7 cellular contexts compared by ENCODE assay signal in the genomic region with DNA sequence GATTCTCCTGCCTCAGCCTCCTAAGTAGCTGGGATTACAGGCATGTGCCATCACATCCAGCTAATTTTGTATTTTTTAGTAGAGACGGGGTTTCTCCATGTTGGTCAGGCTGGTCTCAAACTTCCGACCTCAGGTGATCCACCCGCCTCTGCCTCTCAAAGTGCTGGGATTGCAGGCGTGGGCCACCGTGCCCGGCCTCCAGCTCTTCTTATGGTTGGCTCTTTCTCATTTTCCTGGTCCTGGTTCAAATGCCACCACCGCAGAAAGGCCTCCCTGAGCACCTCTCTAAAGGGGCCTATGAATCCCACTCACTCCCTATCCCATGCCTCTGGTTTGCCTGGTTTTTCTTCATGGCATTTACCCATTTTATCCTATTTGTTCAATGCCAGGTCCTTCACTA. TPM values are rescaled to one million over a fixed set of nuclear protein-coding genes. Genes with fewer than 3 reads are reported as not detected.
DNase-seq lines count a peak whose midpoint lies in the region; ATAC-seq and TF ChIP-seq lines count a peak whose summit lies in the region.
"Not testable (repeated sequence)": the region's sequence is repeated elsewhere in the genome, so short reads cannot be mapped to it uniquely, and the experiment has no call there.

No MANE protein-coding gene starts in this region.

- H3K36me3 Mint-ChIP-seq in Calu3 (ENCODE audit: insufficient read depth, unreplicated experiment) (peaks cover 80% of the 10 kb centered on the region), MCF 10A (ENCODE audit: insufficient read depth, unreplicated experiment) (peaks cover 29% of the 10 kb centered on the region)
- not testable (repeated sequence) for H3K36me3 Mint-ChIP-seq in T-helper 17 cell (ENCODE audit: low read depth); neural crest cell (ENCODE audit: low read depth)
- peaks cover 46% of the 10 kb centered on the region for H3K36me3 Mint-ChIP-seq in activated T-helper 17 cell treated with anti-CD3 and anti-CD28 coated beads, Interleukin-2, amount 50 U/mL, for 72 hours (ENCODE audit: low read depth)
- peaks cover 50% of the 10 kb centered on the region for H3K36me3 Mint-ChIP-seq in stimulated activated effector memory CD8-positive, alpha-beta T cell treated with anti-CD3 and anti-CD28 coated beads, Interleukin-12 subunit alpha, Interleukin-12 subunit beta, amount 100 ng/mL, for 72 hours

- not testable (repeated sequence) for DNase-seq in Calu3; T-helper 17 cell; MCF 10A (ENCODE audit: unreplicated experiment); mesenchymal stem cell; neural crest cell (ENCODE audit: low read depth, low spot score); stimulated activated effector memory CD8-positive, alpha-beta T cell treated with anti-CD3 and anti-CD28 coated beads, Interleukin-12 subunit alpha, Interleukin-12 subunit beta, amount 100 ng/mL, for 72 hours (ENCODE audit: low spot score in 2 of 2)

- not testable (repeated sequence) for H2AFZ ChIP-seq in mesenchymal stem cell (ENCODE audit: low read depth, low read length)

- not testable (repeated sequence) for H3K4me3 ChIP-seq in mesenchymal stem cell (ENCODE audit: insufficient read depth in 1 of 2, low read depth in 1 of 2, low read length in 2 of 2)

- CTCF ChIA-PET in Calu3 (lab: Charles Lee) (interaction anchor here (0.6 kb wide), 1 partner anchor 1528 kb away, joined by 7 read pairs; no protein-coding TSS in a partner anchor), MCF 10A (lab: Yijun Ruan, JAX) (interaction anchor here (0.7 to 12.3 kb wide), 3 partner anchors 8 to 20 kb away, joined by 5 to 170 read pairs (median 15); no protein-coding TSS in a partner anchor)

- BruUV-seq in Calu3 (replicated peaks; lab: Mats Ljungman, UMichigan); MCF 10A (replicated peaks; lab: Mats Ljungman, UMichigan): not testable (repeated sequence)

- H3K4me1 Mint-ChIP-seq in Calu3 (ENCODE audit: low read depth, unreplicated experiment) (peaks cover 49% of the 10 kb centered on the region), T-helper 17 cell (peaks cover 38% of the 10 kb centered on the region), MCF 10A (ENCODE audit: insufficient read depth, unreplicated experiment) (peaks cover 53% of the 10 kb centered on the region), neural crest cell (peaks cover 41% of the 10 kb centered on the region)
- H3K4me1 Mint-ChIP-seq in activated T-helper 17 cell treated with anti-CD3 and anti-CD28 coated beads, Interleukin-2, amount 50 U/mL, for 72 hours, result peaks cover 40% of the 10 kb centered on the region
- peaks cover 62% of the 10 kb centered on the region for H3K4me1 Mint-ChIP-seq in stimulated activated effector memory CD8-positive, alpha-beta T cell treated with anti-CD3 and anti-CD28 coated beads, Interleukin-12 subunit alpha, Interleukin-12 subunit beta, amount 100 ng/mL, for 72 hours

- not testable (repeated sequence) for ATAC-seq in T-helper 17 cell; activated T-helper 17 cell treated with anti-CD3 and anti-CD28 coated beads, Interleukin-2, amount 50 U/mL, for 72 hours (replicated peaks); stimulated activated effector memory CD8-positive, alpha-beta T cell treated with anti-CD3 and anti-CD28 coated beads, Interleukin-12 subunit alpha, Interleukin-12 subunit beta, amount 100 ng/mL, for 72 hours

- not testable (repeated sequence) for H3K27me3 ChIP-seq in mesenchymal stem cell (ENCODE audit: control insufficient read depth in 1 of 2, insufficient read depth in 1 of 2, low read length in 2 of 2)

- H3K18ac ChIP-seq in mesenchymal stem cell (ENCODE audit: low read depth in 1 of 2, low read length in 2 of 2), result not testable (repeated sequence)

- intact Hi-C loops in Calu3 (cut with micrococcal nuclease; ENCODE audit: unreplicated experiment); MCF 10A (cut with micrococcal nuclease): not testable (repeated sequence)

- TF ChIP-seq CTCF in Calu3 (IDR thresholded peaks at IDR 0.05; ENCODE audit: unreplicated experiment); MCF 10A (IDR thresholded peaks at IDR 0.05; ENCODE audit: unreplicated experiment); neural crest cell (conservative IDR thresholded peaks at IDR 0.05): not testable (repeated sequence)

- not testable (repeated sequence) for H3K4ac ChIP-seq in mesenchymal stem cell (ENCODE audit: low read depth in 1 of 2, low read length in 2 of 2)

- H2BK5ac ChIP-seq in mesenchymal stem cell (ENCODE audit: low read depth, low read length, poor library complexity, severe bottlenecking), result not testable (repeated sequence)

- H3K27ac Mint-ChIP-seq in Calu3 (ENCODE audit: unreplicated experiment), result peak overlapping the region; percentile 100
- H3K27ac Mint-ChIP-seq in T-helper 17 cell, result peak overlapping the region; percentile 97
- peak overlapping the region; percentile 100 for H3K27ac Mint-ChIP-seq in activated T-helper 17 cell treated with anti-CD3 and anti-CD28 coated beads, Interleukin-2, amount 50 U/mL, for 72 hours
- H3K27ac Mint-ChIP-seq in MCF 10A (ENCODE audit: low read depth, unreplicated experiment), result peak overlapping the region; percentile 81
- H3K27ac Mint-ChIP-seq in neural crest cell (ENCODE audit: unreplicated experiment), result not testable (repeated sequence)
- peak overlapping the region; percentile 100 for H3K27ac Mint-ChIP-seq in stimulated activated effector memory CD8-positive, alpha-beta T cell treated with anti-CD3 and anti-CD28 coated beads, Interleukin-12 subunit alpha, Interleukin-12 subunit beta, amount 100 ng/mL, for 72 hours

- H3K4me3 Mint-ChIP-seq in Calu3 (ENCODE audit: low read depth, unreplicated experiment); MCF 10A (ENCODE audit: unreplicated experiment); stimulated activated effector memory CD8-positive, alpha-beta T cell treated with anti-CD3 and anti-CD28 coated beads, Interleukin-12 subunit alpha, Interleukin-12 subunit beta, amount 100 ng/mL, for 72 hours: not testable (repeated sequence)
- H3K4me3 Mint-ChIP-seq in T-helper 17 cell, result peak overlapping the region; percentile 87
- peak overlapping the region; percentile 96 for H3K4me3 Mint-ChIP-seq in activated T-helper 17 cell treated with anti-CD3 and anti-CD28 coated beads, Interleukin-2, amount 50 U/mL, for 72 hours
- H3K4me3 Mint-ChIP-seq in neural crest cell, result peak overlapping the region; percentile 95

- not testable (repeated sequence) for H2BK12ac ChIP-seq in mesenchymal stem cell (ENCODE audit: low read length in 2 of 2)

- not testable (repeated sequence) for H3K9ac ChIP-seq in mesenchymal stem cell (ENCODE audit: low read length)

- not testable (repeated sequence) for H3K14ac ChIP-seq in mesenchymal stem cell (ENCODE audit: low read length in 2 of 2)

- peaks cover 16% of the 10 kb centered on the region for H3K4me1 ChIP-seq in mesenchymal stem cell (ENCODE audit: control insufficient read depth, insufficient read depth, low read depth, low read length)

- H3K9me3 Mint-ChIP-seq in Calu3 (ENCODE audit: low read depth, unreplicated experiment); activated T-helper 17 cell treated with anti-CD3 and anti-CD28 coated beads, Interleukin-2, amount 50 U/mL, for 72 hours; MCF 10A (ENCODE audit: unreplicated experiment); neural crest cell; stimulated activated effector memory CD8-positive, alpha-beta T cell treated with anti-CD3 and anti-CD28 coated beads, Interleukin-12 subunit alpha, Interleukin-12 subunit beta, amount 100 ng/mL, for 72 hours: not testable (repeated sequence)

- H3K79me1 ChIP-seq in mesenchymal stem cell (replicated peaks; ENCODE audit: low read length, poor library complexity, severe bottlenecking), result not testable (repeated sequence)

- H3K9me3 ChIP-seq in T-helper 17 cell (ENCODE audit: control insufficient read depth, low read length, poor library complexity, severe bottlenecking); mesenchymal stem cell (ENCODE audit: control insufficient read depth, low read length): not testable (repeated sequence)

- H2AK5ac ChIP-seq in mesenchymal stem cell (ENCODE audit: low read length, severe bottlenecking), result peak overlapping the region; percentile 70

- H2BK120ac ChIP-seq in mesenchymal stem cell (ENCODE audit: low read depth, low read length), result not testable (repeated sequence)

- not testable (repeated sequence) for H4K91ac ChIP-seq in mesenchymal stem cell (ENCODE audit: low read length)

- peaks cover 28% of the 10 kb centered on the region for H3K27me3 Mint-ChIP-seq in Calu3 (ENCODE audit: unreplicated experiment)
- not testable (repeated sequence) for H3K27me3 Mint-ChIP-seq in T-helper 17 cell; activated T-helper 17 cell treated with anti-CD3 and anti-CD28 coated beads, Interleukin-2, amount 50 U/mL, for 72 hours; MCF 10A (ENCODE audit: insufficient read depth, unreplicated experiment)
- peaks cover 31% of the 10 kb centered on the region for H3K27me3 Mint-ChIP-seq in neural crest cell (ENCODE audit: low read depth)

- not testable (repeated sequence) for H3K27ac ChIP-seq in mesenchymal stem cell (ENCODE audit: low read length, poor library complexity, severe bottlenecking)

- H3K36me3 ChIP-seq in mesenchymal stem cell (ENCODE audit: control insufficient read depth in 1 of 2, insufficient read depth in 2 of 2, low read depth in 1 of 2, low read length in 2 of 2), result not testable (repeated sequence)

- not testable (repeated sequence) for H2BK15ac ChIP-seq in mesenchymal stem cell (ENCODE audit: low read depth, poor library complexity, severe bottlenecking)

- H3K4me2 ChIP-seq in mesenchymal stem cell (ENCODE audit: low read length, poor library complexity, severe bottlenecking), result not testable (repeated sequence)

- H3K23ac ChIP-seq in mesenchymal stem cell (ENCODE audit: low read length in 2 of 2), result not testable (repeated sequence)

- POLR2A ChIA-PET in MCF 10A (lab: Yijun Ruan, JAX), result interaction anchor here (4.0 to 31.0 kb wide), 2 partner anchors 11 to 13 kb away, joined by 209 to 2121 read pairs; a partner anchor contains a TSS

- H4K8ac ChIP-seq in mesenchymal stem cell (ENCODE audit: low read length), result not testable (repeated sequence)

- WGBS in mesenchymal stem cell, result 98% methylated on average over 7 of the region's 7 CpGs

RNA-seq across cellular contexts. Expression of a gene that starts 11.3 kb away (rescaled TPM):
- total RNA-seq in Calu3 (2022), result 1,247 and 1,434 TPM in 2 replicates
- 1,000 to 10,000 TPM; 1,335 to 1,398 TPM for total RNA-seq in T-helper 17 cell
- total RNA-seq in activated T-helper 17 cell treated with anti-CD3 and anti-CD28 coated beads, Interleukin-2, amount 50 U/mL, for 72 hours, result 1,000 to 10,000 TPM in 1 of 2 donors, 100 to 1,000 TPM in 1; 955 to 1,030 TPM
- 1,485 and 1,602 TPM in 2 replicates for total RNA-seq in MCF 10A (2022)
- 1,267 TPM for polyA plus RNA-seq in mesenchymal stem cell (2013, experiment 1 of 2)
- polyA plus RNA-seq in mesenchymal stem cell (2013, experiment 2 of 2), result 1,268 TPM
- total RNA-seq in neural crest cell, result 673 and 687 TPM in 2 replicates
